16 cellular contexts compared by ENCODE assay signal in genomic region chr7:142334236-142334635, GRCh38.
"Had no signal": no experiment of that assay in that cellular context is flagged by ENCODE, and none has a peak within 500 bp of the region (broad histone marks: within the 10 kb centered on the region; RNA-seq: fewer than 3 reads in every experiment).

No MANE protein-coding gene starts in this region.

- DNase-seq: activated CD4-positive, alpha-beta T cell treated with anti-CD3 and anti-CD28 coated beads, Interleukin-2, amount 50 U/mL, for 4 hours; activated effector memory CD4-positive, alpha-beta T cell treated with anti-CD3 and anti-CD28 coated beads, Interleukin-2, amount 50 U/mL, for 16 hours; brain microvascular endothelial cell; central memory CD4-positive, alpha-beta T cell; mesenchymal stem cell; mucosa of descending colon; stimulated activated CD4-positive, alpha-beta T cell treated with anti-CD3 and anti-CD28 coated beads, Interleukin-15, amount 100 ng/mL, for 24 hours; stimulated activated CD8-positive, alpha-beta memory T cell treated with anti-CD3 and anti-CD28 coated beads, Interleukin-4, amount 100 ng/mL, for 48 hours; stimulated activated naive CD4-positive, alpha-beta T cell; T-helper 9 cell; thyroid gland had no signal

- ATAC-seq: mucosa of descending colon, sciatic nerve, WTC11 had no signal

- H3K27ac ChIP-seq: ascending aorta, brain microvascular endothelial cell, esophagus muscularis mucosa, parathyroid adenoma, thyroid gland had no signal
